Comparison of ENCODE assay signal across 4 cellular contexts in genomic region chrY:2997369-2997768, GRCh38.
DNase-seq lines count a peak whose midpoint lies in the region; ATAC-seq and TF ChIP-seq lines count a peak whose summit lies in the region.
"Not testable (repeated sequence)": the region's sequence is repeated elsewhere in the genome, so short reads cannot be mapped to it uniquely, and the experiment has no call there.

No MANE protein-coding gene starts in this region.

- H3K27ac Mint-ChIP-seq in activated naive CD8-positive, alpha-beta T cell; activated naive CD8-positive, alpha-beta T cell treated with anti-CD3 and anti-CD28 coated beads, Interleukin-2, amount 10 ng/mL, durations not matched to agents 7 days and 5 days: not testable (repeated sequence)
- H3K27ac Mint-ChIP-seq in naive thymus-derived CD8-positive, alpha-beta T cell, result peak overlapping the region in 3 of 10 donors; percentile 72 to 90 (median 79)

- not testable (repeated sequence) for H3K36me3 ChIP-seq in DND-41 (ENCODE audit: insufficient read depth, low read length)

- H3K4me1 ChIP-seq in DND-41 (ENCODE audit: insufficient read depth, low read length), result peaks cover 39% of the 10 kb centered on the region

- peak overlapping the region; percentile 75 for H3K4me3 Mint-ChIP-seq in activated naive CD8-positive, alpha-beta T cell
- peak overlapping the region; percentile 35 for H3K4me3 Mint-ChIP-seq in activated naive CD8-positive, alpha-beta T cell treated with anti-CD3 and anti-CD28 coated beads, Interleukin-2, amount 10 ng/mL, durations not matched to agents 7 days and 5 days
- peak overlapping the region in 6 of 10 donors; percentile 69 to 90 (median 74) for H3K4me3 Mint-ChIP-seq in naive thymus-derived CD8-positive, alpha-beta T cell

- not testable (repeated sequence) for H3K36me3 Mint-ChIP-seq in activated naive CD8-positive, alpha-beta T cell; activated naive CD8-positive, alpha-beta T cell treated with anti-CD3 and anti-CD28 coated beads, Interleukin-2, amount 10 ng/mL, durations not matched to agents 7 days and 5 days; naive thymus-derived CD8-positive, alpha-beta T cell

- peak; percentile 55 for ATAC-seq in DND-41 (ENCODE audit: insufficient read depth, low read depth)
- not testable (repeated sequence) for ATAC-seq in activated naive CD8-positive, alpha-beta T cell treated with anti-CD3 and anti-CD28 coated beads, Interleukin-2, amount 10 ng/mL, durations not matched to agents 7 days and 5 days (ENCODE audit: low read depth); naive thymus-derived CD8-positive, alpha-beta T cell

- 0 out of 2 replicates have a peak overlapping the region, but pooled peaks have one; percentile 12 for H3K9ac ChIP-seq in DND-41 (ENCODE audit: low read depth, low read length)

- H3K4me1 Mint-ChIP-seq in activated naive CD8-positive, alpha-beta T cell (ENCODE audit: low read depth), result peaks cover 27% of the 10 kb centered on the region
- peaks cover 14% of the 10 kb centered on the region for H3K4me1 Mint-ChIP-seq in activated naive CD8-positive, alpha-beta T cell treated with anti-CD3 and anti-CD28 coated beads, Interleukin-2, amount 10 ng/mL, durations not matched to agents 7 days and 5 days
- peaks cover 15 to 25% (median 22%) of the 10 kb centered on the region in 4 donors for H3K4me1 Mint-ChIP-seq in naive thymus-derived CD8-positive, alpha-beta T cell

- POLR2A ChIA-PET in activated naive CD8-positive, alpha-beta T cell treated with anti-CD3 and anti-CD28 coated beads, Interleukin-2, amount 10 ng/mL, durations not matched to agents 7 days and 5 days (lab: Charles Lee); naive thymus-derived CD8-positive, alpha-beta T cell (lab: Charles Lee): not testable (repeated sequence)

- H3K27me3 Mint-ChIP-seq in activated naive CD8-positive, alpha-beta T cell; activated naive CD8-positive, alpha-beta T cell treated with anti-CD3 and anti-CD28 coated beads, Interleukin-2, amount 10 ng/mL, durations not matched to agents 7 days and 5 days; naive thymus-derived CD8-positive, alpha-beta T cell: not testable (repeated sequence)

- TF ChIP-seq CTCF in DND-41 (IDR thresholded peaks at IDR 0.05; ENCODE audit: borderline replicate concordance, extremely low read depth, low read length, poor library complexity, severe bottlenecking), result not testable (repeated sequence)

- H2AFZ ChIP-seq in DND-41 (ENCODE audit: low read depth, low read length), result peak overlapping the region; percentile 58; the same call in 1 of the 2 replicates

- not testable (repeated sequence) for H3K27me3 ChIP-seq in DND-41 (ENCODE audit: insufficient read depth, low read length, poor library complexity)

- H4K20me1 ChIP-seq in DND-41 (ENCODE audit: insufficient read depth, low read length), result not testable (repeated sequence)

- peak overlapping the region; percentile 55 for H3K4me2 ChIP-seq in DND-41 (ENCODE audit: insufficient read depth, low read length)

- not testable (repeated sequence) for H3K79me2 ChIP-seq in DND-41 (ENCODE audit: insufficient read depth, low read length)

- peak; percentile 65 for DNase-seq in DND-41
- not testable (repeated sequence) for DNase-seq in activated naive CD8-positive, alpha-beta T cell treated with anti-CD3 and anti-CD28 coated beads, Interleukin-2, amount 10 ng/mL, durations not matched to agents 7 days and 5 days; naive thymus-derived CD8-positive, alpha-beta T cell

- not testable (repeated sequence) for H3K9me3 ChIP-seq in DND-41 (ENCODE audit: insufficient read depth, low read length, severe bottlenecking)

- not testable (repeated sequence) for H3K4me3 ChIP-seq in DND-41 (ENCODE audit: low read depth in 1 of 2, low read length in 2 of 2)

- peak overlapping the region; percentile 52 for H3K27ac ChIP-seq in DND-41 (ENCODE audit: low read length)

- not testable (repeated sequence) for H3K9me3 Mint-ChIP-seq in activated naive CD8-positive, alpha-beta T cell (ENCODE audit: low read depth); activated naive CD8-positive, alpha-beta T cell treated with anti-CD3 and anti-CD28 coated beads, Interleukin-2, amount 10 ng/mL, durations not matched to agents 7 days and 5 days; naive thymus-derived CD8-positive, alpha-beta T cell
